8 cellular contexts compared by ENCODE assay signal in genomic region chr19:46716013-46716671, GRCh38. TPM values are rescaled to one million over a fixed set of nuclear protein-coding genes. Genes with fewer than 3 reads are reported as not detected.
A peak's percentile ranks its signal among the peaks of the same experiment; 100 is the strongest.
DNase-seq lines count a peak whose midpoint lies in the region; ATAC-seq and TF ChIP-seq lines count a peak whose summit lies in the region.

No MANE protein-coding gene starts in this region.

- H3K23ac ChIP-seq in IMR-90 (ENCODE audit: low read depth, low read length): peak overlapping the region; percentile 16; the same call in 1 of the 2 replicates

- 1% methylated on average over 12 of the region's 42 CpGs; no CpG with 5 or more reads in 1 of the 2 experiments for WGBS in IMR-90 (ENCODE audit: extremely low coverage in 2 of 2, insufficient read length in 1 of 2), 2 experiments

- no TSS peak for BruUV-seq in IMR-90 (replicated peaks; lab: Mats Ljungman, UMichigan)

- no peak overlapping the region; the same call in 1 of the 2 replicates for H4K91ac ChIP-seq in IMR-90 (ENCODE audit: insufficient read depth, low read depth, low read length)

- peak overlapping the region in 1 of 2 experiments; percentile 47; a peak in 2 of 4 replicates for H4K8ac ChIP-seq in IMR-90 (ENCODE audit: low read depth in 2 of 2, low read length in 2 of 2)

- no peaks in the 10 kb centered on the region for H3K9me1 ChIP-seq in IMR-90 (ENCODE audit: insufficient read depth, low read length)

- TF ChIP-seq RAD21 in IMR-90 (IDR thresholded peaks at IDR 0.05; ENCODE audit: low read length): no peak

- H3K4me1 ChIP-seq in IMR-90 (ENCODE audit: control insufficient read depth, insufficient read depth, low read length) (peaks cover 7% of the 10 kb centered on the region), adipocyte (ENCODE audit: control insufficient read depth, insufficient read depth, low read length) (peaks cover 27% of the 10 kb centered on the region)

- 0 out of 2 replicates have a peak overlapping the region, but pooled peaks have one; percentile 14 for H3K14ac ChIP-seq in IMR-90 (replicated peaks; ENCODE audit: low read depth, low read length)

- no peaks in the 10 kb centered on the region for H3K27me3 ChIP-seq in IMR-90 (ENCODE audit: control insufficient read depth, insufficient read depth, low read length)
- H3K27me3 ChIP-seq in adipocyte (replicated peaks; ENCODE audit: control insufficient read depth, insufficient read depth, low read length): no peaks in the 10 kb centered on the region
- no peaks in the 10 kb centered on the region for H3K27me3 ChIP-seq in layer of hippocampus (ENCODE audit: control insufficient read depth, insufficient read depth, low read length)

- H2BK120ac ChIP-seq in IMR-90 (ENCODE audit: low read depth, low read length): no peak overlapping the region

- DNase-seq in AG10803 (ENCODE audit: low read depth): no peak
- DNase-seq in IMR-90: no peak
- DNase-seq in adipocyte (ENCODE audit: low read depth): peak; percentile 63
- peak in 1 of 49 donors; percentile 19 for DNase-seq in substantia nigra (lab: John Stamatoyannopoulos, UW)
- DNase-seq in islet precursor cell: no peak

- TF ChIP-seq CTCF in AG10803 (conservative IDR thresholded peaks at IDR 0.05; ENCODE audit: low read length) (no peak), IMR-90 (conservative IDR thresholded peaks at IDR 0.05; ENCODE audit: low read depth, low read length) (no peak)

- H3K18ac ChIP-seq in IMR-90 (ENCODE audit: low read depth, low read length): no peak overlapping the region

- H2AK5ac ChIP-seq in IMR-90 (ENCODE audit: low read depth, low read length): no peak overlapping the region

- peak overlapping the region; percentile 31 for H2BK5ac ChIP-seq in IMR-90 (ENCODE audit: low read depth, low read length, poor library complexity, severe bottlenecking)

- intact Hi-C loops in IMR-90 (cut with micrococcal nuclease): no loop called here

- POLR2A ChIA-PET in IMR-90 (lab: Charles Lee; ENCODE audit: unreplicated experiment): no interaction called here

- CTCF ChIA-PET in IMR-90 (lab: Yijun Ruan, JAX): no interaction called here

- H3K36me3 ChIP-seq in IMR-90 (ENCODE audit: control insufficient read depth, insufficient read depth, low read length) (peaks cover 13% of the 10 kb centered on the region), adipocyte (ENCODE audit: control insufficient read depth, insufficient read depth, low read length, severe bottlenecking) (peaks cover 11% of the 10 kb centered on the region)

- H3K56ac ChIP-seq in IMR-90 (ENCODE audit: extremely low read depth, insufficient read depth, low read length): peak overlapping the region; percentile 4; the same call in 1 of the 2 replicates

- peaks cover 3 to 50% of the 10 kb centered on the region in 2 experiments for H3K79me1 ChIP-seq in IMR-90 (ENCODE audit: low read depth in 1 of 2, low read length in 2 of 2)

- peak overlapping the region; percentile 87 for H3K27ac ChIP-seq in IMR-90 (ENCODE audit: insufficient read depth, low read length)
- peak overlapping the region; percentile 46 for H3K27ac ChIP-seq in layer of hippocampus (ENCODE audit: low read depth, low read length)
- peak overlapping the region; percentile 64 for H3K27ac ChIP-seq in substantia nigra (ENCODE audit: low read depth, low read length, poor library complexity, severe bottlenecking)

- H3K9ac ChIP-seq in IMR-90 (ENCODE audit: low read depth, low read length): peak overlapping the region; percentile 92
- H3K9ac ChIP-seq in adipocyte (ENCODE audit: low read length): peak overlapping the region; percentile 85

- peak overlapping the region; percentile 98 for H3K4me2 ChIP-seq in IMR-90 (ENCODE audit: low read depth, low read length)

- dilution Hi-C loops in IMR-90 (cut with HindIII; ENCODE audit: low sequenced_read_pairs, unreplicated experiment): no loop called here

- no peak overlapping the region for H4K5ac ChIP-seq in IMR-90 (ENCODE audit: low read depth, low read length)

- in situ Hi-C loops in IMR-90 (cut with MboI; ENCODE audit: low sequenced_read_pairs): no loop called here

- H3K4me3 ChIP-seq in AG10803 (ENCODE audit: low read length) (peak overlapping the region; percentile 78), IMR-90 (ENCODE audit: insufficient read depth, low read depth, low read length) (peak overlapping the region; percentile 93), adipocyte (ENCODE audit: low read length) (peak overlapping the region; percentile 88)

- peaks cover 6% of the 10 kb centered on the region for H4K20me1 ChIP-seq in IMR-90 (ENCODE audit: insufficient read depth, low read length)

- no peak overlapping the region for H2BK20ac ChIP-seq in IMR-90 (ENCODE audit: low read depth, low read length)

- peak overlapping the region; percentile 89 for H2AK9ac ChIP-seq in IMR-90 (replicated peaks; ENCODE audit: low read depth, low read length, poor library complexity)

- peak overlapping the region; percentile 86 for H2AFZ ChIP-seq in IMR-90 (replicated peaks; ENCODE audit: low read length, poor library complexity)

- H2BK15ac ChIP-seq in IMR-90 (ENCODE audit: low read depth, low read length): no peak overlapping the region

- no peaks in the 10 kb centered on the region for H3K9me3 ChIP-seq in IMR-90 (ENCODE audit: control insufficient read depth, insufficient read depth, low read length)
- no peaks in the 10 kb centered on the region for H3K9me3 ChIP-seq in adipocyte (ENCODE audit: control insufficient read depth, low read length)

- peak overlapping the region; percentile 63 for H3K4ac ChIP-seq in IMR-90 (ENCODE audit: low read depth, low read length)

- ATAC-seq in IMR-90 (ENCODE audit: low read depth): peak; percentile 15
- no peak for ATAC-seq in GM18498 (IDR thresholded peaks at IDR 0.05; ENCODE audit: unreplicated experiment)
- no peak for ATAC-seq in GM21390 (IDR thresholded peaks at IDR 0.05; ENCODE audit: unreplicated experiment)

- no peak for TF ChIP-seq POLR2A in IMR-90 (IDR thresholded peaks at IDR 0.05; ENCODE audit: low read depth, low read length)

TF ChIP-seq in IMR-90, 13 proteins besides CTCF, POLR2A, EP300 and RAD21:
- no peak for TF ChIP-seq RCOR1 (IDR thresholded peaks at IDR 0.05; ENCODE audit: insufficient replicate concordance, low read length)
- TF ChIP-seq MXI1 (IDR thresholded peaks at IDR 0.05; ENCODE audit: borderline replicate concordance, low read depth, low read length): no peak
- TF ChIP-seq MAZ (IDR thresholded peaks at IDR 0.05; ENCODE audit: borderline replicate concordance, low read depth, low read length): no peak
- no peak for TF ChIP-seq BHLHE40 (IDR thresholded peaks at IDR 0.05; ENCODE audit: low read depth, low read length)

RNA-seq across cellular contexts. Expression of gene PRKD2, which starts 0.8 kb away (rescaled TPM):
- 9.9 and 10.0 TPM in 2 replicates for total RNA-seq in IMR-90 (2012; rRNA removed)
- 18.8 and 19.6 TPM in 2 replicates for polyA plus RNA-seq in IMR-90 (2012; rRNA removed)
- 8.8 and 25.6 TPM in 2 replicates for polyA plus RNA-seq in IMR-90 (2012; cell fraction: cytosol; rRNA removed)
- polyA plus RNA-seq in IMR-90 (2012; cell fraction: nucleus; rRNA removed; ENCODE audit: low replicate concordance): 44.4 and 97.9 TPM in 2 replicates

RNA-seq across cellular contexts. Expression of gene FKRP, which starts 29.7 kb away (rescaled TPM):
- 5.8 and 6.1 TPM in 2 replicates for total RNA-seq in IMR-90 (2012; rRNA removed)
- polyA plus RNA-seq in IMR-90 (2012; rRNA removed): 25.3 and 28.5 TPM in 2 replicates
- polyA plus RNA-seq in IMR-90 (2012; cell fraction: cytosol; rRNA removed): 22.3 and 36.1 TPM in 2 replicates
- 50.3 and 64.5 TPM in 2 replicates for polyA plus RNA-seq in IMR-90 (2012; cell fraction: nucleus; rRNA removed; ENCODE audit: low replicate concordance)

RNA-seq across cellular contexts. Expression of gene STRN4, which starts 30.1 kb away (rescaled TPM):
- 36.7 and 37.8 TPM in 2 replicates for total RNA-seq in IMR-90 (2012; rRNA removed)
- 112 and 127 TPM in 2 replicates for polyA plus RNA-seq in IMR-90 (2012; rRNA removed)
- 111 and 127 TPM in 2 replicates for polyA plus RNA-seq in IMR-90 (2012; cell fraction: cytosol; rRNA removed)
- polyA plus RNA-seq in IMR-90 (2012; cell fraction: nucleus; rRNA removed; ENCODE audit: low replicate concordance): 158 and 365 TPM in 2 replicates

RNA-seq across cellular contexts. Expression of gene DACT3, which starts 55.2 kb away (rescaled TPM):
- total RNA-seq in IMR-90 (2012; rRNA removed): 1.6 and 1.9 TPM in 2 replicates
- 4.9 and 5.7 TPM in 2 replicates for polyA plus RNA-seq in IMR-90 (2012; rRNA removed)
- polyA plus RNA-seq in IMR-90 (2012; cell fraction: cytosol; rRNA removed): 3.0 and 6.6 TPM in 2 replicates
- 6.5 and 7.5 TPM in 2 replicates for polyA plus RNA-seq in IMR-90 (2012; cell fraction: nucleus; rRNA removed; ENCODE audit: low replicate concordance)
